In the genomic region with DNA sequence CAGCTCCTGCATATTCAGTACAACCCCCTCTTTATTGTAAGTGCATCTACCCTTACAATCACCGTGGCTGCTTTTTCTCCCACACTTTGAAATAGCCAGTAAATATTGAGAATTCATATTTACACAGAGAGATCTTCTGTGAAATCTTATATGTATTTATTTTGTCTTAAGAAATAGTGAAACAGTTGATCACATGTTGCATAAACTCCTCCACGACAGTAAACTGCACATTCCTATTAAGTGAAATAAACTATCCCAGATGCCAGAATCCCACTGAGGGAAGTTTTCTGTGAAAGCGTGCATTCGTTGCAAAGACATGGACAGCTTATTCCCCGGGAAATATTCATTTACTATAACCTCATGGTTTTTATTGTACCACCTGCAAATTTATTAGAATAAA, we compare ENCODE assay signal across 20 cellular contexts.
"Had no signal": no experiment of that assay in that cellular context is flagged by ENCODE, and none has a peak within 500 bp of the region (broad histone marks: within the 10 kb centered on the region; RNA-seq: fewer than 3 reads in every experiment).

No MANE protein-coding gene starts in this region.

- H3K4me1 ChIP-seq: esophagus squamous epithelium, left ventricle myocardium inferior, neural progenitor cell, psoas muscle, spleen, thyroid gland had no signal

- H3K27ac ChIP-seq: esophagus squamous epithelium, left ventricle myocardium inferior, neural progenitor cell, psoas muscle, spleen, thyroid gland, WERI-Rb-1 had no signal

- H3K36me3 ChIP-seq: esophagus squamous epithelium, left ventricle myocardium inferior, neural progenitor cell, spleen, thyroid gland, WERI-Rb-1 had no signal

- H3K4me2 ChIP-seq: neural progenitor cell had no signal

- H3K9ac ChIP-seq: neural progenitor cell had no signal

- H3K9me3 ChIP-seq: thyroid gland had no signal

- H3K27me3 ChIP-seq: esophagus squamous epithelium, neural progenitor cell, spleen, thyroid gland had no signal

- DNase-seq: activated CD4-positive, alpha-beta T cell treated with anti-CD3 and anti-CD28 coated beads for 1 hour; activated CD8-positive, alpha-beta memory T cell treated with anti-CD3 and anti-CD28 coated beads for 24 hours; activated CD8-positive, alpha-beta memory T cell treated with anti-CD3 and anti-CD28 coated beads, Interleukin-2, amount 50 U/mL, for 48 hours; activated effector memory CD4-positive, alpha-beta T cell treated with anti-CD3 and anti-CD28 coated beads, Interleukin-2, amount 50 U/mL, for 16 hours; activated T-cell treated with anti-CD3 and anti-CD28 coated beads, Interleukin-2, amount 50 U/mL, for 48 hours; cerebellar nuclear complex; effector memory CD4-positive, alpha-beta T cell; esophagus squamous epithelium; left ventricle myocardium inferior; mucosa of descending colon; naive thymus-derived CD4-positive, alpha-beta T cell; psoas muscle; right cardiac atrium; spleen; stimulated activated CD8-positive, alpha-beta memory T cell treated with anti-CD3 and anti-CD28 coated beads, Interleukin-4, amount 100 ng/mL, for 48 hours; stimulated activated naive CD4-positive, alpha-beta T cell; T-helper 17 cell; thyroid gland; WERI-Rb-1 had no signal

- H3K4me3 ChIP-seq: esophagus squamous epithelium, left ventricle myocardium inferior, mucosa of descending colon, neural progenitor cell, psoas muscle, spleen, thyroid gland had no signal
